In the genomic region with DNA sequence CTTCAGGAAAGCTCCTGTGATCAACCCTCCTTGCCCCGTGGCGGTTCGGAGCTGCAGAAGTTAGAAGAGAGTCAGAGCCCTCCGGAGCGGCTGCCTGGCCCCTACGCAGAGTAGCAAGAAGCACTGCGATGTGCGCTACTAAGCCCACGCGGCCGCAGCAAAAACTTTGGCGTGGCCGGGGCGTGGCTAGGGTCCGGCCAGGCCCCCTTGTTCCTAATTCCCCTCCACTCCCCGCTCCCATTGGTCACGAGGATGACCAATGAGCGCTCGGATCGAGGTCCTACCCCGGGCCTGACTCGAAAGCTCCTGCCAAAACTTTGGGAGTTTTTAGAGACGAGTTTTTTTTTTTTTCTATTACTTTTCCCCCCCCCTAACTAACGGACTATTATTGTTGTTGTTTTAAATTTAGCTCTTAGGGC, we compare ENCODE assay signal across 8 cellular contexts. TPM values are rescaled to one million over a fixed set of nuclear protein-coding genes. Genes with fewer than 3 reads are reported as not detected.
DNase-seq lines count a peak whose midpoint lies in the region; ATAC-seq, FAIRE-seq and TF ChIP-seq lines count a peak whose summit lies in the region.

A gene with protein sequence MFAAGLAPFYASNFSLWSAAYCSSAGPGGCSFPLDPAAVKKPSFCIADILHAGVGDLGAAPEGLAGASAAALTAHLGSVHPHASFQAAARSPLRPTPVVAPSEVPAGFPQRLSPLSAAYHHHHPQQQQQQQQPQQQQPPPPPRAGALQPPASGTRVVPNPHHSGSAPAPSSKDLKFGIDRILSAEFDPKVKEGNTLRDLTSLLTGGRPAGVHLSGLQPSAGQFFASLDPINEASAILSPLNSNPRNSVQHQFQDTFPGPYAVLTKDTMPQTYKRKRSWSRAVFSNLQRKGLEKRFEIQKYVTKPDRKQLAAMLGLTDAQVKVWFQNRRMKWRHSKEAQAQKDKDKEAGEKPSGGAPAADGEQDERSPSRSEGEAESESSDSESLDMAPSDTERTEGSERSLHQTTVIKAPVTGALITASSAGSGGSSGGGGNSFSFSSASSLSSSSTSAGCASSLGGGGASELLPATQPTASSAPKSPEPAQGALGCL (plus strand): TSS at position 354 of the 419 bp plus-strand sequence. CDS start 415 bp downstream, outside the sequence.

- peaks cover 0 to 7% (median 2%) of the 10 kb centered on the region in 7 donors for H3K9me3 Mint-ChIP-seq in CD14-positive monocyte

- no peaks in the 10 kb centered on the region for H3K9me3 ChIP-seq in breast epithelium
- H3K9me3 ChIP-seq in iPS-15b (ENCODE audit: control insufficient read depth, insufficient read depth, low read length): no peaks in the 10 kb centered on the region

- H3K4me1 ChIP-seq in breast epithelium: no peaks in the 10 kb centered on the region
- H3K4me1 ChIP-seq in iPS-15b (ENCODE audit: control insufficient read depth, insufficient read depth, low read length): peaks cover 4% of the 10 kb centered on the region

- H3K4me1 Mint-ChIP-seq in CD14-positive monocyte: peaks cover 69% of the 10 kb centered on the region

- H3K9ac ChIP-seq in iPS-15b (ENCODE audit: low read depth, low read length): no peak within 1 kb of the TSS

- peak within 1 kb of the TSS; percentile 93 to 99 (median 97) for H3K27ac Mint-ChIP-seq in CD14-positive monocyte

- H3K27ac ChIP-seq in breast epithelium: peak within 1 kb of the TSS; percentile 89 to 97

- ATAC-seq in GM18907 (IDR thresholded peaks at IDR 0.05; ENCODE audit: unreplicated experiment): peak; percentile 41
- ATAC-seq in HG03159 (IDR thresholded peaks at IDR 0.05; ENCODE audit: unreplicated experiment): peak; percentile 41

- peak within 1 kb of the TSS; percentile 99 for H3K4me3 Mint-ChIP-seq in CD14-positive monocyte

- peaks cover 0 to 9% (median 2%) of the 10 kb centered on the region in 3 donors for H3K27me3 Mint-ChIP-seq in CD14-positive monocyte (ENCODE audit: low read depth in 3 of 3)

- H3K36me3 ChIP-seq in breast epithelium (no peaks in the 10 kb centered on the region), iPS-15b (ENCODE audit: control insufficient read depth, insufficient read depth, low read length) (no peaks in the 10 kb centered on the region)

- H3K4me3 ChIP-seq in breast epithelium (peak within 1 kb of the TSS; percentile 83 to 87 (median 84)), iPS-15b (ENCODE audit: low read depth, low read length) (peak within 1 kb of the TSS; percentile 53)

- peak; percentile 35 for TF ChIP-seq POLR2A in breast epithelium (IDR thresholded peaks at IDR 0.05)

- intact Hi-C loops in CD14-positive monocyte (cut with micrococcal nuclease): loop anchor here (2.0 to 10.0 kb wide), 3 partner anchors 220 to 556 kb away; no protein-coding TSS in a partner anchor
- intact Hi-C loops in breast epithelium (cut with DNase I; ENCODE audit: low total_unique reads): no loop called here

- peak; percentile 92 for DNase-seq in CD14-positive monocyte (ENCODE audit: low spot score)
- peak; percentile 67 for DNase-seq in RCC 7860 (ENCODE audit: low spot score)
- peak in 1 of 2 donors; percentile 76 for DNase-seq in breast epithelium (ENCODE audit: low spot score in 2 of 2)
- peak; percentile 35 for DNase-seq in renal cortical epithelial cell (ENCODE audit: low read depth)
- DNase-seq in activated gamma-delta T cell (lab: John Stamatoyannopoulos, UW): no peak

- TF ChIP-seq CTCF in CD14-positive monocyte (IDR thresholded peaks at IDR 0.05) (no peak), breast epithelium (IDR thresholded peaks at IDR 0.05) (no peak)

- peaks cover 15 to 26% of the 10 kb centered on the region in 2 donors for H3K36me3 Mint-ChIP-seq in CD14-positive monocyte

- FAIRE-seq in RCC 7860 (lab: Jason Lieb, UNC): peak; percentile 83

- peaks cover 0 to 6% of the 10 kb centered on the region in 2 donors for H3K27me3 ChIP-seq in breast epithelium
- H3K27me3 ChIP-seq in iPS-15b (ENCODE audit: control insufficient read depth, insufficient read depth, low read length): peaks cover 100% of the 10 kb centered on the region

RNA-seq across cellular contexts. Expression of the gene that starts here (rescaled TPM):
- polyA plus RNA-seq in CD14-positive monocyte: 10 to 100 TPM; 17.1 to 17.6 TPM
- 10 to 100 TPM in 2 of 3 donors, 1 to 10 TPM in 1; 5.0 to 17.8 (median 15.1) TPM for total RNA-seq in breast epithelium
- 0.35 and 2.0 TPM in 2 replicates for total RNA-seq in renal cortical epithelial cell
